Comparison of ENCODE assay signal across 22 cellular contexts in genomic region chr11:116849491-116849890, GRCh38. TPM values are rescaled to one million over a fixed set of nuclear protein-coding genes. Genes with fewer than 3 reads are reported as not detected.
"Had no signal": no experiment of that assay in that cellular context is flagged by ENCODE, and none has a peak within 500 bp of the region (broad histone marks: within the 10 kb centered on the region; RNA-seq: fewer than 3 reads in every experiment).

No MANE protein-coding gene starts in this region.

- H3K9me3 Mint-ChIP-seq: activated T-helper 2 cell treated with anti-CD3 and anti-CD28 coated beads, Interferon-gamma antibody, Interleukin-2, Interleukin-4, amounts not matched to agents 10 μg/mL and 5 μg/mL and 100 μg/mL, durations not matched to agents 14 hours and 24 hours and 36 hours; naive B cell had no signal

- H3K79me2 ChIP-seq: parathyroid adenoma had no signal

- ATAC-seq: esophagus mucosa, left lung had no signal

- H3K27me3 Mint-ChIP-seq: naive B cell had no signal

- H3K27me3 ChIP-seq: dorsolateral prefrontal cortex, left lung, neutrophil, thyroid gland had no signal

- DNase-seq: activated CD4-positive, alpha-beta T cell treated with anti-CD3 and anti-CD28 coated beads, Interleukin-2, amount 50 U/mL, for 1 hour; activated CD4-positive, CD25-positive, alpha-beta regulatory T cell; activated naive CD4-positive, alpha-beta T cell treated with anti-CD3 and anti-CD28 coated beads, Interleukin-2, amount 50 U/mL, for 16 hours; dorsolateral prefrontal cortex; hypothalamus; kidney; left lung; mammary epithelial cell; naive B cell; stimulated activated CD4-positive, alpha-beta T cell treated with anti-CD3 and anti-CD28 coated beads, Interleukin-12 subunit alpha, Interleukin-12 subunit beta, amount 100 ng/mL, for 4 hours; stimulated activated CD4-positive, alpha-beta T cell treated with anti-CD3 and anti-CD28 coated beads, Interleukin-2, amount 100 ng/mL, for 24 hours; thyroid gland had no signal

- H3K9me3 ChIP-seq: left lung, neutrophil, thyroid gland had no signal

- H3K27ac ChIP-seq: left lung, neutrophil, parathyroid adenoma, thyroid gland had no signal

- H3K9ac ChIP-seq: parathyroid adenoma had no signal

- H3K27ac Mint-ChIP-seq: activated T-helper 2 cell treated with anti-CD3 and anti-CD28 coated beads, Interferon-gamma antibody, Interleukin-2, Interleukin-4, amounts not matched to agents 10 μg/mL and 5 μg/mL and 100 μg/mL, durations not matched to agents 14 hours and 24 hours and 36 hours had no signal

- H3K4me3 Mint-ChIP-seq: naive B cell had no signal

- H2AFZ ChIP-seq: parathyroid adenoma had no signal

- H3K4me1 ChIP-seq: parathyroid adenoma had no signal

RNA-seq across cellular contexts. Expression of gene APOA1, which starts 12.1 kb away (rescaled TPM):
- total RNA-seq: activated T-helper 2 cell treated with anti-CD3 and anti-CD28 coated beads, Interferon-gamma antibody, Interleukin-2, Interleukin-4, amounts not matched to agents 10 μg/mL and 5 μg/mL and 100 μg/mL, durations not matched to agents 14 hours and 24 hours and 36 hours; bronchial epithelial cell; kidney; mammary epithelial cell had no signal

RNA-seq across cellular contexts. Expression of gene APOC3, which starts 19.8 kb away (rescaled TPM):
- total RNA-seq: activated T-helper 2 cell treated with anti-CD3 and anti-CD28 coated beads, Interferon-gamma antibody, Interleukin-2, Interleukin-4, amounts not matched to agents 10 μg/mL and 5 μg/mL and 100 μg/mL, durations not matched to agents 14 hours and 24 hours and 36 hours; astrocyte; bronchial epithelial cell; dorsolateral prefrontal cortex; kidney; left lung; mammary epithelial cell; mononuclear cell; renal cortical epithelial cell; T-helper 2 cell treated with Interferon-gamma antibody and Interleukin-4, amounts not matched to agents 100 ng/mL and 5 ng/mL, for 36 hours; thyroid gland; urinary bladder had no signal

RNA-seq across cellular contexts. Expression of gene APOA4, which starts 26.4 kb away (rescaled TPM):
- total RNA-seq: activated T-helper 2 cell treated with anti-CD3 and anti-CD28 coated beads, Interferon-gamma antibody, Interleukin-2, Interleukin-4, amounts not matched to agents 10 μg/mL and 5 μg/mL and 100 μg/mL, durations not matched to agents 14 hours and 24 hours and 36 hours; astrocyte; bronchial epithelial cell; dorsolateral prefrontal cortex; esophagus mucosa; kidney; left lung; mammary epithelial cell; mononuclear cell; renal cortical epithelial cell; T-helper 2 cell treated with Interferon-gamma antibody and Interleukin-4, amounts not matched to agents 100 ng/mL and 5 ng/mL, for 36 hours; thyroid gland; urinary bladder had no signal

RNA-seq across cellular contexts. Expression of gene APOA5, which starts 57.8 kb away (rescaled TPM):
- total RNA-seq: activated T-helper 2 cell treated with anti-CD3 and anti-CD28 coated beads, Interferon-gamma antibody, Interleukin-2, Interleukin-4, amounts not matched to agents 10 μg/mL and 5 μg/mL and 100 μg/mL, durations not matched to agents 14 hours and 24 hours and 36 hours; astrocyte; bronchial epithelial cell; esophagus mucosa; kidney; left lung; mammary epithelial cell; mononuclear cell; renal cortical epithelial cell; T-helper 2 cell treated with Interferon-gamma antibody and Interleukin-4, amounts not matched to agents 100 ng/mL and 5 ng/mL, for 36 hours; thyroid gland; urinary bladder had no signal
